10 cellular contexts compared by ENCODE assay signal in the genomic region with DNA sequence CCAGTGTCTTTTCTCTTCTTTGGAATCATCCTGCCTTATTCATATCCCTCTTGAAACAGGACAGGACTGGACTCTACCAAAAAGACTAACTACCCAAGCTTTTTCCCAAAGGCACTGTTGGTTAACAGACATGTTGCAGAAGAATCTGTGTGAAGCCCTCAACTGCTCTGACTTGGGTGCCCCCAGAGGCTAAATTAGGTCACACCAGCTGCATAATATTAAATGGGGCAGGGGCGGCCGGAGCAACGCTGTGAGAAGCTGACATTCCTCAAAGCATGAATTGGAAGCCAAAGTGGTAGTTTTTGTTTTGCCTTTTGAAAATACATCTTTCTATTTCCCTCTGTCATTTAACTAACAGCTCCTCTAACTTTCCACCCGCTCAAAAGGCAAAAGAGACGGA.
DNase-seq lines count a peak whose midpoint lies in the region; ATAC-seq and TF ChIP-seq lines count a peak whose summit lies in the region.
"Had no signal": no experiment of that assay in that cellular context is flagged by ENCODE, and none has a peak within 500 bp of the region (broad histone marks: within the 10 kb centered on the region; RNA-seq: fewer than 3 reads in every experiment).

No MANE protein-coding gene starts in this region.

- H3K9me3 Mint-ChIP-seq in T-cell: no peaks in the 10 kb centered on the region
- H3K9me3 Mint-ChIP-seq: activated CD8-positive, alpha-beta T cell treated with anti-CD3 and anti-CD28 coated beads for 36 hours had no signal

- POLR2A ChIA-PET in OCI-LY7 (lab: Charles Lee): no interaction called here
- POLR2A ChIA-PET in T-cell (lab: Charles Lee): no interaction called here

- H4K20me1 ChIP-seq in OCI-LY7 (ENCODE audit: insufficient read depth, low read length): no peaks in the 10 kb centered on the region

- H3K4me3 Mint-ChIP-seq in T-cell: no peak overlapping the region
- H3K4me3 Mint-ChIP-seq: activated CD8-positive, alpha-beta T cell treated with anti-CD3 and anti-CD28 coated beads for 36 hours had no signal

- no peak overlapping the region for H2AFZ ChIP-seq in OCI-LY7 (ENCODE audit: low read length)
- H2AFZ ChIP-seq in neuron (ENCODE audit: low read depth, low read length): no peak overlapping the region

- DNase-seq in EH (ENCODE audit: low read depth) (peak; percentile 16), OCI-LY7 (ENCODE audit: low spot score) (peak; percentile 39), fibroblast of mammary gland (ENCODE audit: low read depth) (no peak), psoas muscle (no peak), mesenteric fat pad (ENCODE audit: low spot score) (no peak), T-cell (no peak), NK-92 (lab: John Stamatoyannopoulos, UW; ENCODE audit: unreplicated experiment) (no peak)
- DNase-seq: activated CD8-positive, alpha-beta T cell treated with anti-CD3 and anti-CD28 coated beads for 36 hours; NCI-H2029 had no signal

- WGBS in psoas muscle, 3 donors: 70 to 71% (median 71%) methylated on average over 5 of the region's 5 CpGs

- H3K4me3 ChIP-seq in OCI-LY7 (ENCODE audit: low read depth, low read length, poor library complexity, severe bottlenecking) (no peak overlapping the region), fibroblast of mammary gland (ENCODE audit: control insufficient read depth, low read depth, low read length) (no peak overlapping the region), neuron (ENCODE audit: low read length) (peak overlapping the region; percentile 28), psoas muscle (no peak overlapping the region)

- no TSS peak for BruUV-seq in OCI-LY7 (replicated peaks; lab: Mats Ljungman, UMichigan)

- CTCF ChIA-PET in OCI-LY7 (lab: Charles Lee; ENCODE audit: unreplicated experiment): no interaction called here
- CTCF ChIA-PET in T-cell (lab: Charles Lee): no interaction called here

- H3K36me3 ChIP-seq in OCI-LY7 (ENCODE audit: insufficient read depth, low read length): no peaks in the 10 kb centered on the region
- H3K36me3 ChIP-seq in neuron (ENCODE audit: insufficient read depth, low read length): no peaks in the 10 kb centered on the region
- no peaks in the 10 kb centered on the region for H3K36me3 ChIP-seq in psoas muscle (ENCODE audit: insufficient read depth in 1 of 2, low read depth in 1 of 2)

- no peak overlapping the region for H3K27ac Mint-ChIP-seq in T-cell
- H3K27ac Mint-ChIP-seq: activated CD8-positive, alpha-beta T cell treated with anti-CD3 and anti-CD28 coated beads for 36 hours had no signal

- no peak overlapping the region for H3K4me2 ChIP-seq in OCI-LY7 (ENCODE audit: low read length)

- H3K27ac ChIP-seq in OCI-LY7 (ENCODE audit: low read depth, low read length, poor library complexity, severe bottlenecking) (no peak overlapping the region), psoas muscle (no peak overlapping the region)

- H3K9me2 ChIP-seq in OCI-LY7 (ENCODE audit: insufficient read depth, low read length): no peaks in the 10 kb centered on the region

- TF ChIP-seq CTCF in OCI-LY7 (conservative IDR thresholded peaks at IDR 0.05; ENCODE audit: low read length): peak; percentile 66
- peak; percentile 31 for TF ChIP-seq CTCF in fibroblast of mammary gland (conservative IDR thresholded peaks at IDR 0.05; ENCODE audit: control insufficient read depth, insufficient read depth, low read depth, low read length)
- no peak for TF ChIP-seq CTCF in psoas muscle (IDR thresholded peaks at IDR 0.05)

- H3K27me3 ChIP-seq in neuron (ENCODE audit: insufficient read depth, low read length): no peaks in the 10 kb centered on the region
- H3K27me3 ChIP-seq in psoas muscle (ENCODE audit: insufficient read depth in 3 of 3, low read length in 2 of 3): no peaks in the 10 kb centered on the region

- no peaks in the 10 kb centered on the region for H3K4me1 Mint-ChIP-seq in T-cell

- no peaks in the 10 kb centered on the region for H3K79me2 ChIP-seq in OCI-LY7 (ENCODE audit: insufficient read depth, low read depth, low read length)

- no peaks in the 10 kb centered on the region for H3K9me3 ChIP-seq in OCI-LY7 (ENCODE audit: low read length)
- no peaks in the 10 kb centered on the region for H3K9me3 ChIP-seq in neuron (ENCODE audit: low read length)
- no peaks in the 10 kb centered on the region for H3K9me3 ChIP-seq in psoas muscle

- ATAC-seq in psoas muscle: no peak
- no peak for ATAC-seq in T-cell (replicated peaks in 1 of 4)
- ATAC-seq: activated CD8-positive, alpha-beta T cell treated with anti-CD3 and anti-CD28 coated beads for 36 hours had no signal

- H3K4me1 ChIP-seq in OCI-LY7 (ENCODE audit: insufficient read depth, low read length, poor library complexity, severe bottlenecking) (peaks cover 14% of the 10 kb centered on the region), neuron (ENCODE audit: insufficient read depth, low read length) (peaks cover 68% of the 10 kb centered on the region), psoas muscle (peaks cover 8% of the 10 kb centered on the region)

- intact Hi-C loops in OCI-LY7 (cut with micrococcal nuclease; ENCODE audit: unreplicated experiment): no loop called here
- intact Hi-C loops in psoas muscle (cut with DNase I): loop anchor here (2.0 to 10.0 kb wide), 3 partner anchors 194 to 272 kb away; no protein-coding TSS in a partner anchor

- H3K36me3 Mint-ChIP-seq in T-cell: no peaks in the 10 kb centered on the region

- peaks cover 8 to 21% of the 10 kb centered on the region in 2 donors for H3K27me3 Mint-ChIP-seq in T-cell

Comparison
In these comparisons a context has a peak if more than half of its experiments do, and no peak if none do; other contexts are left out.
1. DNase-seq: peak in EH (single experiment) and OCI-LY7 (single experiment); none in fibroblast of mammary gland (single experiment), psoas muscle (0 of 2), mesenteric fat pad (single experiment), T-cell (0 of 34) and NK-92 (single experiment).